ENCODE assay signal across 32 cellular contexts in the genomic region with DNA sequence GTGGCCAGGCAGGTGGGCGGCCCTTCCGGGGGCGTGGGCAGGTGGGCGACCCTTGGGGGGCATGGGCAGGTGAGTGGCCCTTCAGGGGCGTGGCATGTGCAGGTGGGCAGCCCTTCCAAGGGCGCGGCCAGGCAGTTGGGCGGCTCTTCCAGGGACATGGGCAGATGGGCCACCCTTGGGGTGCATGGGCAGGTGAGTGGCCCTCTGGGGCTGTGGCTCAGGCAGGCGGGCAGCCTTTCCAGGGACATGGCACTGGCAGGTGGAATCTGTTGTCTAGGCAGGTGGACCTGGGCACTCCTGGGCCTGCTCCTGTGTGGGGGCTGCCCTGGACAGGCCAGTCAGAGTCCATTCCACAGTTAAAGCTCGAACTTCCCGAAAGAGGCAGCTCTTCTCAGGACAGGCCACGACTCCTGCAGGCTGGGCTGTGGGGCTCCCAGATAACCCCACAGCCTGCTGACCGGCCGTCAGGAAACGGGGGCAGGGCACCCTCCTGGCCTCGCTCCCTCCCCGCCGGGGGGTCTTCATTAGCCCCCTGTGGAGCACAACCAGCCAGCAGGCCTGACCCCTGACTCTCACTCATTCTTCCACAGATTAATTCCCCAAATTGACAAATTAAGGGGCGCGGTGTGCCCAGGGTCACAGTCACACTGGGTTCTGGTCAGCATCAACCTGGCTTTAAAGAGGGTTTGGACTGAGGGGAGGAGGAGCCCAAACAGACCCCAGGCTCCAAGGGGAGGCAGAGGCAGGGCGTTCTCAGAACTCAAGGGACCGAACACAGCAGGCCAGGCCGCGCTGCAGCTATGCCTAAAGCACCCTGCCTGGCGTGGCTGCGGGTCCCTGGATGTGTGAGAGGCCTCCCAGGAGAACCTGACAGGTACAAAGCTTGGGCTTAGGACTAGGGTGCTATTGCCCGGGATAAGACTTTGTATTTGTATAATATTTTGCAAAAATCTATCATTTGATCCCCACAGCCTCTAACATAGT.
DNase-seq lines count a peak whose midpoint lies in the region; ATAC-seq, FAIRE-seq and TF ChIP-seq lines count a peak whose summit lies in the region.
"Had no signal": no experiment of that assay in that cellular context is flagged by ENCODE, and none has a peak within 500 bp of the region (broad histone marks: within the 10 kb centered on the region; RNA-seq: fewer than 3 reads in every experiment).

No MANE protein-coding gene starts in this region.

- no peak overlapping the region for H2AFZ ChIP-seq in H1 (ENCODE audit: low read length)
- H2AFZ ChIP-seq: PC-9 had no signal

- H3K27me3 ChIP-seq in H1 (replicated peaks in 1 of 4; ENCODE audit: control insufficient read depth in 3 of 4, extremely low read depth in 1 of 4, insufficient read depth in 3 of 4, low read length in 3 of 4) (no peaks in the 10 kb centered on the region; a peak in 1 of 7 replicates), suprapubic skin (peaks cover 9% of the 10 kb centered on the region)
- H3K27me3 ChIP-seq: sigmoid colon, tibial nerve had no signal

- 95% methylated on average over 17 of the region's 27 CpGs; no CpG with 5 or more reads in 1 of the 2 experiments for WGBS in H1 (ENCODE audit: extremely low coverage in 1 of 2, insufficient coverage in 1 of 2, insufficient read length in 1 of 2, insufficient replicate concordance in 2 of 2, low coverage in 1 of 2, low lambda C conversion rate in 2 of 2, missing lambda C conversion rate in 1 of 2), 2 experiments
- 82% methylated on average over 19 of the region's 27 CpGs for WGBS in suprapubic skin

- no peak overlapping the region for H3K9ac ChIP-seq in H1 (replicated peaks in 1 of 4; ENCODE audit: extremely low read depth in 1 of 4, low read depth in 3 of 4, low read length in 3 of 4)

- peaks cover 0 to 2% of the 10 kb centered on the region in 2 experiments for H4K20me1 ChIP-seq in H1 (replicated peaks in 1 of 2; ENCODE audit: control insufficient read depth in 1 of 2, insufficient read depth in 2 of 2, low read length in 2 of 2)

- POLR2A ChIA-PET in H1 (lab: Charles Lee; ENCODE audit: partially characterized antibody): interaction anchor here (0.6 to 0.7 kb wide), 2 partner anchors 13 to 21 kb away, joined by 3 read pairs; no protein-coding TSS in a partner anchor

- peak overlapping the region; percentile 8 for H3K4me3 Mint-ChIP-seq in activated naive CD8-positive, alpha-beta T cell treated with anti-CD3 and anti-CD28 coated beads, Interleukin-2, amount 50 U/mL, for 24 hours
- no peak overlapping the region for H3K4me3 Mint-ChIP-seq in activated naive CD8-positive, alpha-beta T cell treated with anti-CD3 and anti-CD28 coated beads for 36 hours
- H3K4me3 Mint-ChIP-seq: activated T-cell treated with anti-CD3 and anti-CD28 coated beads, Interleukin-2, amount 50 U/mL, for 4 hours; B cell; dendritic cell treated with granulocyte-macrophage colony-stimulating factor and Interleukin-4, amounts not matched to agents 40 ng/mL and 50 ng/mL, for 4 days; endodermal cell; mesothelial cell of epicardium had no signal

- H2AK5ac ChIP-seq in H1 (ENCODE audit: low read depth, low read length): no peak overlapping the region

- H3K27ac Mint-ChIP-seq in activated naive CD8-positive, alpha-beta T cell treated with anti-CD3 and anti-CD28 coated beads, Interleukin-2, amount 50 U/mL, for 24 hours: peak overlapping the region; percentile 27
- no peak overlapping the region for H3K27ac Mint-ChIP-seq in activated naive CD8-positive, alpha-beta T cell treated with anti-CD3 and anti-CD28 coated beads for 36 hours
- H3K27ac Mint-ChIP-seq: B cell; dendritic cell treated with granulocyte-macrophage colony-stimulating factor and Interleukin-4, amounts not matched to agents 40 ng/mL and 50 ng/mL, for 4 days; endodermal cell; mesothelial cell of epicardium had no signal

- H3K9me3 ChIP-seq in H1 (ENCODE audit: insufficient read depth in 2 of 2, low read depth in 1 of 2, low read length in 1 of 2): peaks cover 0 to 6% of the 10 kb centered on the region in 2 experiments; a peak in 1 of 4 replicates
- no peaks in the 10 kb centered on the region for H3K9me3 ChIP-seq in suprapubic skin
- H3K9me3 ChIP-seq: psoas muscle, sigmoid colon, tibial nerve had no signal

- H2BK20ac ChIP-seq in H1 (ENCODE audit: low read length): no peak overlapping the region

- H3K56ac ChIP-seq in H1 (replicated peaks; ENCODE audit: insufficient read length, low read depth, low read length): no peak overlapping the region

- FAIRE-seq in H1 (lab: Jason Lieb, UNC) (no peak), GM19239 (lab: Jason Lieb, UNC) (no peak)
- FAIRE-seq: GM12891 had no signal

- peaks cover 1% of the 10 kb centered on the region for H3K27me3 Mint-ChIP-seq in activated naive CD8-positive, alpha-beta T cell treated with anti-CD3 and anti-CD28 coated beads, Interleukin-2, amount 50 U/mL, for 24 hours
- no peaks in the 10 kb centered on the region for H3K27me3 Mint-ChIP-seq in activated naive CD8-positive, alpha-beta T cell treated with anti-CD3 and anti-CD28 coated beads for 36 hours
- H3K27me3 Mint-ChIP-seq: B cell; dendritic cell treated with granulocyte-macrophage colony-stimulating factor and Interleukin-4, amounts not matched to agents 40 ng/mL and 50 ng/mL, for 4 days had no signal

- no peak overlapping the region for H3K23ac ChIP-seq in H1 (ENCODE audit: insufficient read length)

- no peak overlapping the region for H2BK12ac ChIP-seq in H1 (ENCODE audit: low read depth, low read length)

- no peak for TF ChIP-seq EP300 in H1 (IDR thresholded peaks at IDR 0.05; ENCODE audit: borderline replicate concordance in 1 of 2, low read depth in 2 of 2, low read length in 2 of 2)
- no peak for TF ChIP-seq EP300 in suprapubic skin (IDR thresholded peaks at IDR 0.05)

- no peak overlapping the region for H4K91ac ChIP-seq in H1 (replicated peaks; ENCODE audit: insufficient read length, low read length)

- CTCF ChIA-PET in H1 (lab: Charles Lee; ENCODE audit: partially characterized antibody): interaction anchor here (0.9 to 1.1 kb wide), 2 partner anchors 13 to 27 kb away, joined by 3 read pairs; no protein-coding TSS in a partner anchor

- no peak overlapping the region for H2BK120ac ChIP-seq in H1 (replicated peaks; ENCODE audit: low read depth, low read length)

- H3K14ac ChIP-seq in H1 (ENCODE audit: insufficient read length): no peak overlapping the region

- no peaks in the 10 kb centered on the region for H3K36me3 ChIP-seq in H1 (ENCODE audit: control insufficient read depth in 2 of 4, insufficient read depth in 4 of 4, low read length in 3 of 4)
- H3K36me3 ChIP-seq in suprapubic skin: no peaks in the 10 kb centered on the region
- H3K36me3 ChIP-seq: sigmoid colon, tibial nerve had no signal

- TF ChIP-seq CTCF in NB4 (IDR thresholded peaks at IDR 0.05; ENCODE audit: low read depth, low read length) (no peak), H1 (IDR thresholded peaks at IDR 0.05; ENCODE audit: control extremely low read depth in 1 of 3, insufficient read depth in 1 of 3, low read depth in 1 of 3, low read length in 3 of 3) (no peak), suprapubic skin (IDR thresholded peaks at IDR 0.05) (no peak)

- no peaks in the 10 kb centered on the region for H3K23me2 ChIP-seq in H1 (ENCODE audit: low read depth, low read length)

- peaks cover 7% of the 10 kb centered on the region for H3K4me1 Mint-ChIP-seq in activated naive CD8-positive, alpha-beta T cell treated with anti-CD3 and anti-CD28 coated beads, Interleukin-2, amount 50 U/mL, for 24 hours
- no peaks in the 10 kb centered on the region for H3K4me1 Mint-ChIP-seq in activated naive CD8-positive, alpha-beta T cell treated with anti-CD3 and anti-CD28 coated beads for 36 hours
- H3K4me1 Mint-ChIP-seq: endodermal cell, mesothelial cell of epicardium had no signal

- H3K4me2 ChIP-seq in H1 (ENCODE audit: insufficient read depth in 1 of 2, low read depth in 2 of 2, low read length in 2 of 2): no peak overlapping the region
- H3K4me2 ChIP-seq: PC-9 had no signal

- no peaks in the 10 kb centered on the region for H3K9me3 Mint-ChIP-seq in activated naive CD8-positive, alpha-beta T cell treated with anti-CD3 and anti-CD28 coated beads, Interleukin-2, amount 50 U/mL, for 24 hours
- no peaks in the 10 kb centered on the region for H3K9me3 Mint-ChIP-seq in activated naive CD8-positive, alpha-beta T cell treated with anti-CD3 and anti-CD28 coated beads for 36 hours
- H3K9me3 Mint-ChIP-seq: activated T-cell treated with anti-CD3 and anti-CD28 coated beads, Interleukin-2, amount 50 U/mL, for 4 hours; dendritic cell treated with granulocyte-macrophage colony-stimulating factor and Interleukin-4, amounts not matched to agents 40 ng/mL and 50 ng/mL, for 4 days; endodermal cell; mesothelial cell of epicardium had no signal

- H3K79me1 ChIP-seq in H1 (ENCODE audit: low read depth, low read length): no peaks in the 10 kb centered on the region

- H3K4ac ChIP-seq in H1 (replicated peaks; ENCODE audit: insufficient read length, low read depth, low read length): no peak overlapping the region

- no peak for ATAC-seq in activated naive CD8-positive, alpha-beta T cell treated with anti-CD3 and anti-CD28 coated beads, Interleukin-2, amount 50 U/mL, for 24 hours
- ATAC-seq: activated T-cell treated with anti-CD3 and anti-CD28 coated beads, Interleukin-2, amount 50 U/mL, for 4 hours; psoas muscle had no signal

- no peak overlapping the region for H2BK5ac ChIP-seq in H1 (ENCODE audit: low read depth, low read length)

- H3K4me1 ChIP-seq in H1 (replicated peaks in 1 of 4; ENCODE audit: control insufficient read depth in 3 of 4, insufficient read depth in 4 of 4, low read length in 3 of 4): no peaks in the 10 kb centered on the region
- peaks cover 7% of the 10 kb centered on the region for H3K4me1 ChIP-seq in suprapubic skin
- H3K4me1 ChIP-seq: sigmoid colon had no signal

- no peak overlapping the region for H3K27ac ChIP-seq in H1 (ENCODE audit: low read depth, low read length)
- H3K27ac ChIP-seq in suprapubic skin: no peak overlapping the region
- H3K27ac ChIP-seq: PC-9, psoas muscle, sigmoid colon, tibial nerve, VCaP had no signal

- H3K79me2 ChIP-seq in H1 (ENCODE audit: control insufficient read depth in 1 of 2, insufficient read depth in 2 of 2, low read length in 2 of 2): no peaks in the 10 kb centered on the region

- peak overlapping the region; percentile 80 for H3K4me3 ChIP-seq in NB4 (ENCODE audit: low read depth, low read length)
- no peak overlapping the region for H3K4me3 ChIP-seq in H1 (ENCODE audit: extremely low read depth in 1 of 4, insufficient read depth in 2 of 4, low read depth in 3 of 4, low read length in 4 of 4)
- no peak overlapping the region for H3K4me3 ChIP-seq in suprapubic skin
- H3K4me3 ChIP-seq: PC-9, psoas muscle, sigmoid colon, tibial nerve had no signal

- no peak overlapping the region for H4K5ac ChIP-seq in H1 (ENCODE audit: insufficient read length, low read depth, low read length)

- no peak overlapping the region for H4K8ac ChIP-seq in H1 (ENCODE audit: extremely low read depth, insufficient read depth, low read length)

- H3K18ac ChIP-seq in H1 (ENCODE audit: extremely low read depth, low read length): no peak overlapping the region

- DNase-seq in activated naive CD8-positive, alpha-beta T cell treated with anti-CD3 and anti-CD28 coated beads, Interleukin-2, amount 50 U/mL, for 24 hours: no peak
- no peak for DNase-seq in activated naive CD8-positive, alpha-beta T cell treated with anti-CD3 and anti-CD28 coated beads for 36 hours
- DNase-seq in NB4 (ENCODE audit: low read depth) (no peak), H1 (ENCODE audit: low read depth in 1 of 2, low spot score in 2 of 2) (no peak), suprapubic skin (ENCODE audit: low spot score in 2 of 2) (peak; percentile 52 to 66), GM19239 (ENCODE audit: insufficient read length, low spot score) (no peak), CD1c-positive myeloid dendritic cell (ENCODE audit: extremely low spot score) (no peak)
- DNase-seq in stimulated activated CD8-positive, alpha-beta memory T cell treated with anti-CD3 and anti-CD28 coated beads, Interleukin-4, amount 100 ng/mL, for 48 hours: no peak
- DNase-seq: ACHN; activated CD4-positive, alpha-beta T cell treated with anti-CD3 and anti-CD28 coated beads for 4 hours; activated T-cell treated with anti-CD3 and anti-CD28 coated beads, Interleukin-2, amount 50 U/mL, for 4 hours; caudate nucleus; COR-L47; HCEC 1CT; islet precursor cell; NCI-H1105; NCI-H187 treated with DMSO at 0.1 percent for 48 hours; NCI-H510A; PC-9; SIG-M5; sigmoid colon; stimulated activated CD4-positive, alpha-beta T cell treated with anti-CD3 and anti-CD28 coated beads, Interleukin-12 subunit alpha, Interleukin-12 subunit beta, amount 100 ng/mL, for 4 hours; stimulated activated CD4-positive, alpha-beta T cell treated with anti-CD3 and anti-CD28 coated beads, Interleukin-4, amount 100 ng/mL, for 1 hour; T-helper 9 cell had no signal

- no peaks in the 10 kb centered on the region for H3K36me3 Mint-ChIP-seq in activated naive CD8-positive, alpha-beta T cell treated with anti-CD3 and anti-CD28 coated beads, Interleukin-2, amount 50 U/mL, for 24 hours (ENCODE audit: low read depth)
- H3K36me3 Mint-ChIP-seq in activated naive CD8-positive, alpha-beta T cell treated with anti-CD3 and anti-CD28 coated beads for 36 hours: no peaks in the 10 kb centered on the region
- H3K36me3 Mint-ChIP-seq: mesothelial cell of epicardium had no signal

- TF ChIP-seq POLR2A in NB4 (IDR thresholded peaks at IDR 0.05; ENCODE audit: extremely low read depth, insufficient read length): no peak
- no peak for TF ChIP-seq POLR2A in H1 (IDR thresholded peaks at IDR 0.05; ENCODE audit: control extremely low read depth in 1 of 2, low read depth in 2 of 2, low read length in 2 of 2)
- no peak for TF ChIP-seq POLR2A in suprapubic skin (IDR thresholded peaks at IDR 0.05)

- H2BK15ac ChIP-seq in H1 (ENCODE audit: low read length): no peak overlapping the region

- TF ChIP-seq RAD21 in H1 (IDR thresholded peaks at IDR 0.05 in 1 of 2, conservative IDR thresholded peaks at IDR 0.05 in 1 of 2; ENCODE audit: low read depth in 2 of 2, low read length in 2 of 2): no peak

Comparison
In these comparisons a context has a peak if more than half of its experiments do, and no peak if none do; other contexts are left out.
1. DNase-seq: peak in suprapubic skin (2 of 2); none in activated naive CD8-positive, alpha-beta T cell treated with anti-CD3 and anti-CD28 coated beads, Interleukin-2, amount 50 U/mL, for 24 hours (single experiment), activated naive CD8-positive, alpha-beta T cell treated with anti-CD3 and anti-CD28 coated beads for 36 hours (single experiment), NB4 (single experiment), H1 (0 of 2), GM19239 (single experiment), CD1c-positive myeloid dendritic cell (single experiment) and stimulated activated CD8-positive, alpha-beta memory T cell treated with anti-CD3 and anti-CD28 coated beads, Interleukin-4, amount 100 ng/mL, for 48 hours (single experiment).